In genomic region chr13:43127827-43128226, GRCh38 we compare ENCODE assay signal across 10 cellular contexts.
A peak's percentile ranks its signal among the peaks of the same experiment; 100 is the strongest.
DNase-seq lines count a peak whose midpoint lies in the region; ATAC-seq and TF ChIP-seq lines count a peak whose summit lies in the region.
"Had no signal": no experiment of that assay in that cellular context is flagged by ENCODE, and none has a peak within 500 bp of the region (broad histone marks: within the 10 kb centered on the region; RNA-seq: fewer than 3 reads in every experiment).

No MANE protein-coding gene starts in this region.

- CTCF ChIA-PET in activated CD4-positive, alpha-beta memory T cell treated with anti-CD3 and anti-CD28 coated beads, Interleukin-2, amount 10 ng/mL, durations not matched to agents 7 days and 5 days (lab: Charles Lee) = no interaction called here

- peak overlapping the region; percentile 80; the same call in 1 of the 2 replicates for H2AFZ ChIP-seq in GM23338

- H3K4me1 ChIP-seq in GM23338 (ENCODE audit: insufficient read depth) = peaks cover 30% of the 10 kb centered on the region

- TF ChIP-seq CTCF in GM23338 (conservative IDR thresholded peaks at IDR 0.05; ENCODE audit: low read depth in 2 of 2) (no peak), brain microvascular endothelial cell (IDR thresholded peaks at IDR 0.05; ENCODE audit: low read depth, low read length, missing control alignments) (no peak)

- H3K9me3 Mint-ChIP-seq in GM23338 = no peaks in the 10 kb centered on the region
- no peaks in the 10 kb centered on the region for H3K9me3 Mint-ChIP-seq in natural killer cell treated with Interleukin-12 subunit alpha and Interleukin-12 subunit beta and Interleukin-15 and Interleukin-18, amount 100 ng/mL, for 72 hours
- no peaks in the 10 kb centered on the region for H3K9me3 Mint-ChIP-seq in activated CD4-positive, alpha-beta memory T cell treated with anti-CD3 and anti-CD28 coated beads, Interleukin-2, amount 10 ng/mL, durations not matched to agents 7 days and 5 days
- H3K9me3 Mint-ChIP-seq: activated T-cell treated with anti-CD3 and anti-CD28 coated beads, Interleukin-2, amount 50 U/mL, for 24 hours had no signal

- H3K27ac ChIP-seq in GM23338 (ENCODE audit: low read depth) (no peak overlapping the region), brain microvascular endothelial cell (no peak overlapping the region)

- no peak overlapping the region; the same call in 2 of the 3 replicates for H3K4me3 Mint-ChIP-seq in GM23338
- H3K4me3 Mint-ChIP-seq in natural killer cell treated with Interleukin-12 subunit alpha and Interleukin-12 subunit beta and Interleukin-15 and Interleukin-18, amount 100 ng/mL, for 72 hours = peak overlapping the region; percentile 6
- H3K4me3 Mint-ChIP-seq in activated CD4-positive, alpha-beta memory T cell treated with anti-CD3 and anti-CD28 coated beads, Interleukin-2, amount 10 ng/mL, durations not matched to agents 7 days and 5 days = no peak overlapping the region
- H3K4me3 Mint-ChIP-seq: activated T-cell treated with anti-CD3 and anti-CD28 coated beads, Interleukin-2, amount 50 U/mL, for 24 hours had no signal

- in situ Hi-C loops in brain microvascular endothelial cell (cut with HindIII; ENCODE audit: low pct_ligation_motif_present, low sequenced_read_pairs) = no loop called here

- DNase-seq in GDM1 (lab: John Stamatoyannopoulos, UW) (peak; percentile 10), GM23338 (ENCODE audit: low spot score) (no peak), brain microvascular endothelial cell (peak; percentile 16), left lobe of liver (ENCODE audit: low spot score) (no peak), pons (ENCODE audit: low spot score) (no peak)
- DNase-seq in natural killer cell treated with Interleukin-12 subunit alpha and Interleukin-12 subunit beta and Interleukin-15 and Interleukin-18, amount 100 ng/mL, for 72 hours (ENCODE audit: low spot score) = no peak
- no peak for DNase-seq in activated CD4-positive, alpha-beta memory T cell treated with anti-CD3 and anti-CD28 coated beads, Interleukin-2, amount 10 ng/mL, durations not matched to agents 7 days and 5 days
- DNase-seq: activated T-cell treated with anti-CD3 and anti-CD28 coated beads, Interleukin-2, amount 50 U/mL, for 24 hours; SHP77 had no signal

- no peak overlapping the region for H3K27ac Mint-ChIP-seq in GM23338
- H3K27ac Mint-ChIP-seq in natural killer cell treated with Interleukin-12 subunit alpha and Interleukin-12 subunit beta and Interleukin-15 and Interleukin-18, amount 100 ng/mL, for 72 hours = peak overlapping the region in 1 of 2 donors; percentile 26
- H3K27ac Mint-ChIP-seq in activated CD4-positive, alpha-beta memory T cell treated with anti-CD3 and anti-CD28 coated beads, Interleukin-2, amount 10 ng/mL, durations not matched to agents 7 days and 5 days = no peak overlapping the region
- H3K27ac Mint-ChIP-seq: activated T-cell treated with anti-CD3 and anti-CD28 coated beads, Interleukin-2, amount 50 U/mL, for 24 hours had no signal

- POLR2A ChIA-PET in activated CD4-positive, alpha-beta memory T cell treated with anti-CD3 and anti-CD28 coated beads, Interleukin-2, amount 10 ng/mL, durations not matched to agents 7 days and 5 days (lab: Charles Lee) = no interaction called here

- peaks cover 4% of the 10 kb centered on the region for H3K27me3 Mint-ChIP-seq in GM23338 (ENCODE audit: insufficient read depth, low read depth, poor library complexity)
- H3K27me3 Mint-ChIP-seq in natural killer cell treated with Interleukin-12 subunit alpha and Interleukin-12 subunit beta and Interleukin-15 and Interleukin-18, amount 100 ng/mL, for 72 hours = peaks cover 4 to 8% of the 10 kb centered on the region in 2 donors
- H3K27me3 Mint-ChIP-seq in activated CD4-positive, alpha-beta memory T cell treated with anti-CD3 and anti-CD28 coated beads, Interleukin-2, amount 10 ng/mL, durations not matched to agents 7 days and 5 days = peaks cover 6% of the 10 kb centered on the region

- H3K36me3 ChIP-seq in GM23338 (ENCODE audit: insufficient read depth) (no peaks in the 10 kb centered on the region), brain microvascular endothelial cell (replicated peaks) (no peaks in the 10 kb centered on the region)

- peaks cover 4% of the 10 kb centered on the region for H3K9me2 ChIP-seq in GM23338 (ENCODE audit: insufficient read depth)

- H3K79me2 ChIP-seq in GM23338 (replicated peaks; ENCODE audit: insufficient read depth) = no peaks in the 10 kb centered on the region

- H3K27me3 ChIP-seq in GM23338 (ENCODE audit: insufficient read depth) = no peaks in the 10 kb centered on the region
- no peaks in the 10 kb centered on the region for H3K27me3 ChIP-seq in brain microvascular endothelial cell (replicated peaks)

- no peak overlapping the region for H3K4me3 ChIP-seq in GM23338
- H3K4me3 ChIP-seq in brain microvascular endothelial cell (ENCODE audit: low read depth, low read length) = no peak overlapping the region

- H3F3A ChIP-seq in GM23338 (replicated peaks; ENCODE audit: low read depth) = no peaks in the 10 kb centered on the region

- peak overlapping the region; percentile 55; the same call in 1 of the 2 replicates for H3K4me2 ChIP-seq in GM23338

- ATAC-seq in GM23338 = no peak
- peak; percentile 43 to 53 for ATAC-seq in natural killer cell treated with Interleukin-12 subunit alpha and Interleukin-12 subunit beta and Interleukin-15 and Interleukin-18, amount 100 ng/mL, for 72 hours
- no peak for ATAC-seq in left lobe of liver
- no peak for ATAC-seq in GM21381 (IDR thresholded peaks at IDR 0.05; ENCODE audit: unreplicated experiment)

- H4K20me1 ChIP-seq in GM23338 (replicated peaks; ENCODE audit: insufficient read depth) = no peaks in the 10 kb centered on the region

- H3K36me3 Mint-ChIP-seq in GM23338 (ENCODE audit: low read depth) = no peaks in the 10 kb centered on the region
- no peaks in the 10 kb centered on the region for H3K36me3 Mint-ChIP-seq in natural killer cell treated with Interleukin-12 subunit alpha and Interleukin-12 subunit beta and Interleukin-15 and Interleukin-18, amount 100 ng/mL, for 72 hours
- H3K36me3 Mint-ChIP-seq in activated CD4-positive, alpha-beta memory T cell treated with anti-CD3 and anti-CD28 coated beads, Interleukin-2, amount 10 ng/mL, durations not matched to agents 7 days and 5 days (ENCODE audit: low read depth) = no peaks in the 10 kb centered on the region

- H3K4me1 Mint-ChIP-seq in GM23338 = peaks cover 41% of the 10 kb centered on the region
- H3K4me1 Mint-ChIP-seq in natural killer cell treated with Interleukin-12 subunit alpha and Interleukin-12 subunit beta and Interleukin-15 and Interleukin-18, amount 100 ng/mL, for 72 hours (ENCODE audit: low read depth in 2 of 2) = peaks cover 12 to 13% of the 10 kb centered on the region in 2 donors
- H3K4me1 Mint-ChIP-seq in activated CD4-positive, alpha-beta memory T cell treated with anti-CD3 and anti-CD28 coated beads, Interleukin-2, amount 10 ng/mL, durations not matched to agents 7 days and 5 days = peaks cover 12% of the 10 kb centered on the region

TF ChIP-seq in GM23338, 12 proteins besides CTCF, POLR2A, EP300 and RAD21 (continues in another document):
- TF ChIP-seq JUNB (IDR thresholded peaks at IDR 0.05; ENCODE audit: unreplicated experiment) (no peak), REST (IDR thresholded peaks at IDR 0.05; ENCODE audit: unreplicated experiment) (no peak), ETS1 (IDR thresholded peaks at IDR 0.05) (no peak), CREB1 (CRISPR knock-in tag; IDR thresholded peaks at IDR 0.05; ENCODE audit: low read depth) (no peak), ZNF331 (CRISPR knock-in tag; IDR thresholded peaks at IDR 0.05; ENCODE audit: low read depth) (no peak), POLR2AphosphoS5 (IDR thresholded peaks at IDR 0.05; ENCODE audit: low read depth) (no peak), STAT1 (IDR thresholded peaks at IDR 0.05; ENCODE audit: unreplicated experiment) (no peak), ZNF114 (CRISPR knock-in tag; IDR thresholded peaks at IDR 0.05) (no peak)

Comparison
In these comparisons a context has a peak if more than half of its experiments do, and no peak if none do; other contexts are left out.
1. DNase-seq: peak in GDM1 (single experiment) and brain microvascular endothelial cell (single experiment); none in GM23338 (single experiment), natural killer cell treated with Interleukin-12 subunit alpha and Interleukin-12 subunit beta and Interleukin-15 and Interleukin-18, amount 100 ng/mL, for 72 hours (single experiment), left lobe of liver (single experiment), pons (single experiment) and activated CD4-positive, alpha-beta memory T cell treated with anti-CD3 and anti-CD28 coated beads, Interleukin-2, amount 10 ng/mL, durations not matched to agents 7 days and 5 days (single experiment).
2. ATAC-seq: peak in natural killer cell treated with Interleukin-12 subunit alpha and Interleukin-12 subunit beta and Interleukin-15 and Interleukin-18, amount 100 ng/mL, for 72 hours (2 of 2); none in GM23338 (single experiment), left lobe of liver (single experiment) and GM21381 (single experiment).